Comparison of ENCODE assay signal across 1 cellular context in the genomic region with DNA sequence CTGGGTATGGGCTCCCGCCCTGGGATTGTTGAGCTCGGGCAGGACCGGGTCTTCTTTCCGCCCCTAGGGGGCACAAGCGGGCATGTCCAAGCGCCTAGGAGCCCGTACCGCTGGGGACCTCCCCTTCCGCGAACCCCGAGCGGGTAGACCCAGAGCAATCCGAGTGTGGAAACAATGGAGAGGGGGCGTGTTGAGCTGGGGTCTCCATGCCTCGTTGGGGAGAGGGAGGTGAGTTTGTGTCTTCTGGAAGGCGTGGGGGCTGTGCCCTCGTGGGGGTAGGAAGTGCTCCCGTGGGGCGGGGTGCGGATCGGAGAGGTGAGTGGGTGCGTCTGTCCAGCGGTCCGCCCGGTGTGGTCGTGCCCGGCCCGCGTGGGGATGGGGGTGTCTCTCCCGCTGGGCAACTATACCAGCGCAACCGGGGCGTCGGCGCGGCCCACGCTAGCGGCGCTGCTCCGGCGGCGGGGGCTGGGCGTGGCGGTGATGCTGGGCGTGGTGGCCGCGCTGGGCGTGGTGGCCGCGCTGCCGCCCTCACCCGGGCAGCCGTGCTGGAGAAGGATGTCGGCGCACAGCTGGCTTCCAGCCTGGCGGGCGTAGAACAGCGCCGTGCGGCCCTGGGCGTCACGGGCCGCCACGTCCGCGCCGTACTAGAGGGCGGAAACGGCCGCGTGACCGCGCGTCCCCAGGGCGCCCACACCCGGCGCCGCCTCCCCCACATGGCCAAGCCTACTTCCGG.
TF ChIP-seq lines count a peak whose summit lies in the region.

No MANE protein-coding gene starts in this region.

TF ChIP-seq in HepG2, 621 proteins besides CTCF, POLR2A, EP300 and RAD21 (continued from another document and continues in another):
- TF ChIP-seq, protein P1, sequence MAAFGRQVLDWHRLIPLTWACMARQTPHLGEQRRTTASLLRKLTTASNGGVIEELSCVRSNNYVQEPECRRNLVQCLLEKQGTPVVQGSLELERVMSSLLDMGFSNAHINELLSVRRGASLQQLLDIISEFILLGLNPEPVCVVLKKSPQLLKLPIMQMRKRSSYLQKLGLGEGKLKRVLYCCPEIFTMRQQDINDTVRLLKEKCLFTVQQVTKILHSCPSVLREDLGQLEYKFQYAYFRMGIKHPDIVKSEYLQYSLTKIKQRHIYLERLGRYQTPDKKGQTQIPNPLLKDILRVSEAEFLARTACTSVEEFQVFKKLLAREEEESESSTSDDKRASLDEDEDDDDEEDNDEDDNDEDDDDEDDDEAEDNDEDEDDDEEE (CRISPR knock-in tag; IDR thresholded peaks at IDR 0.05): 0 out of 2 replicates have a peak, but pooled peaks have one; percentile 6
- TF ChIP-seq, protein P2, sequence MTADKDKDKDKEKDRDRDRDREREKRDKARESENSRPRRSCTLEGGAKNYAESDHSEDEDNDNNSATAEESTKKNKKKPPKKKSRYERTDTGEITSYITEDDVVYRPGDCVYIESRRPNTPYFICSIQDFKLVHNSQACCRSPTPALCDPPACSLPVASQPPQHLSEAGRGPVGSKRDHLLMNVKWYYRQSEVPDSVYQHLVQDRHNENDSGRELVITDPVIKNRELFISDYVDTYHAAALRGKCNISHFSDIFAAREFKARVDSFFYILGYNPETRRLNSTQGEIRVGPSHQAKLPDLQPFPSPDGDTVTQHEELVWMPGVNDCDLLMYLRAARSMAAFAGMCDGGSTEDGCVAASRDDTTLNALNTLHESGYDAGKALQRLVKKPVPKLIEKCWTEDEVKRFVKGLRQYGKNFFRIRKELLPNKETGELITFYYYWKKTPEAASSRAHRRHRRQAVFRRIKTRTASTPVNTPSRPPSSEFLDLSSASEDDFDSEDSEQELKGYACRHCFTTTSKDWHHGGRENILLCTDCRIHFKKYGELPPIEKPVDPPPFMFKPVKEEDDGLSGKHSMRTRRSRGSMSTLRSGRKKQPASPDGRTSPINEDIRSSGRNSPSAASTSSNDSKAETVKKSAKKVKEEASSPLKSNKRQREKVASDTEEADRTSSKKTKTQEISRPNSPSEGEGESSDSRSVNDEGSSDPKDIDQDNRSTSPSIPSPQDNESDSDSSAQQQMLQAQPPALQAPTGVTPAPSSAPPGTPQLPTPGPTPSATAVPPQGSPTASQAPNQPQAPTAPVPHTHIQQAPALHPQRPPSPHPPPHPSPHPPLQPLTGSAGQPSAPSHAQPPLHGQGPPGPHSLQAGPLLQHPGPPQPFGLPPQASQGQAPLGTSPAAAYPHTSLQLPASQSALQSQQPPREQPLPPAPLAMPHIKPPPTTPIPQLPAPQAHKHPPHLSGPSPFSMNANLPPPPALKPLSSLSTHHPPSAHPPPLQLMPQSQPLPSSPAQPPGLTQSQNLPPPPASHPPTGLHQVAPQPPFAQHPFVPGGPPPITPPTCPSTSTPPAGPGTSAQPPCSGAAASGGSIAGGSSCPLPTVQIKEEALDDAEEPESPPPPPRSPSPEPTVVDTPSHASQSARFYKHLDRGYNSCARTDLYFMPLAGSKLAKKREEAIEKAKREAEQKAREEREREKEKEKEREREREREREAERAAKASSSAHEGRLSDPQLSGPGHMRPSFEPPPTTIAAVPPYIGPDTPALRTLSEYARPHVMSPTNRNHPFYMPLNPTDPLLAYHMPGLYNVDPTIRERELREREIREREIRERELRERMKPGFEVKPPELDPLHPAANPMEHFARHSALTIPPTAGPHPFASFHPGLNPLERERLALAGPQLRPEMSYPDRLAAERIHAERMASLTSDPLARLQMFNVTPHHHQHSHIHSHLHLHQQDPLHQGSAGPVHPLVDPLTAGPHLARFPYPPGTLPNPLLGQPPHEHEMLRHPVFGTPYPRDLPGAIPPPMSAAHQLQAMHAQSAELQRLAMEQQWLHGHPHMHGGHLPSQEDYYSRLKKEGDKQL (CRISPR knock-in tag; IDR thresholded peaks at IDR 0.05; ENCODE audit: low read depth): no peak
- no peak for TF ChIP-seq ZNF446 (CRISPR knock-in tag; IDR thresholded peaks at IDR 0.05)
- no peak for TF ChIP-seq HOXA3 (CRISPR knock-in tag; IDR thresholded peaks at IDR 0.05)
- peak; percentile 38; the same call in 1 of the 2 replicates for TF ChIP-seq ZFP90 (CRISPR knock-in tag; IDR thresholded peaks at IDR 0.05; ENCODE audit: borderline replicate concordance)
- TF ChIP-seq ZNF883 (CRISPR knock-in tag; IDR thresholded peaks at IDR 0.05; ENCODE audit: not compliant biosample characterization): no peak
- TF ChIP-seq MEF2D (CRISPR knock-in tag; IDR thresholded peaks at IDR 0.05): no peak
- TF ChIP-seq, protein P3, sequence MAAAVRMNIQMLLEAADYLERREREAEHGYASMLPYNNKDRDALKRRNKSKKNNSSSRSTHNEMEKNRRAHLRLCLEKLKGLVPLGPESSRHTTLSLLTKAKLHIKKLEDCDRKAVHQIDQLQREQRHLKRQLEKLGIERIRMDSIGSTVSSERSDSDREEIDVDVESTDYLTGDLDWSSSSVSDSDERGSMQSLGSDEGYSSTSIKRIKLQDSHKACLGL (CRISPR knock-in tag; IDR thresholded peaks at IDR 0.05): 0 out of 2 replicates have a peak, but pooled peaks have one; percentile 48
- TF ChIP-seq TOE1 (CRISPR knock-in tag; IDR thresholded peaks at IDR 0.05): no peak
- TF ChIP-seq, protein P4, sequence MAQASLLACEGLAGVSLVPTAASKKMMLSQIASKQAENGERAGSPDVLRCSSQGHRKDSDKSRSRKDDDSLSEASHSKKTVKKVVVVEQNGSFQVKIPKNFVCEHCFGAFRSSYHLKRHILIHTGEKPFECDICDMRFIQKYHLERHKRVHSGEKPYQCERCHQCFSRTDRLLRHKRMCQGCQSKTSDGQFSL (CRISPR knock-in tag; IDR thresholded peaks at IDR 0.05): no peak; the same call in 1 of the 2 replicates
- TF ChIP-seq ZNF432 (CRISPR knock-in tag; IDR thresholded peaks at IDR 0.05; ENCODE audit: borderline replicate concordance): no peak
- TF ChIP-seq ZNF569 (CRISPR knock-in tag; IDR thresholded peaks at IDR 0.05; ENCODE audit: borderline replicate concordance): no peak
- no peak for TF ChIP-seq ZNF10 (CRISPR knock-in tag; IDR thresholded peaks at IDR 0.05; ENCODE audit: borderline replicate concordance, low read depth)
- TF ChIP-seq SRSF9 (IDR thresholded peaks at IDR 0.05; ENCODE audit: borderline replicate concordance, insufficient read depth, low read depth, low read length, poor library complexity, severe bottlenecking): no peak
- TF ChIP-seq ZNF510 (CRISPR knock-in tag; IDR thresholded peaks at IDR 0.05; ENCODE audit: low read depth): no peak
- no peak for TF ChIP-seq ZNF549 (CRISPR knock-in tag; IDR thresholded peaks at IDR 0.05)
- no peak for TF ChIP-seq ISX (CRISPR knock-in tag; conservative IDR thresholded peaks at IDR 0.05)
- no peak for TF ChIP-seq NR1H2 (CRISPR knock-in tag; IDR thresholded peaks at IDR 0.05; ENCODE audit: borderline replicate concordance, low read depth)
- no peak for TF ChIP-seq ZNF577 (CRISPR knock-in tag; IDR thresholded peaks at IDR 0.05; ENCODE audit: borderline replicate concordance, low read depth)
- TF ChIP-seq, protein P5, sequence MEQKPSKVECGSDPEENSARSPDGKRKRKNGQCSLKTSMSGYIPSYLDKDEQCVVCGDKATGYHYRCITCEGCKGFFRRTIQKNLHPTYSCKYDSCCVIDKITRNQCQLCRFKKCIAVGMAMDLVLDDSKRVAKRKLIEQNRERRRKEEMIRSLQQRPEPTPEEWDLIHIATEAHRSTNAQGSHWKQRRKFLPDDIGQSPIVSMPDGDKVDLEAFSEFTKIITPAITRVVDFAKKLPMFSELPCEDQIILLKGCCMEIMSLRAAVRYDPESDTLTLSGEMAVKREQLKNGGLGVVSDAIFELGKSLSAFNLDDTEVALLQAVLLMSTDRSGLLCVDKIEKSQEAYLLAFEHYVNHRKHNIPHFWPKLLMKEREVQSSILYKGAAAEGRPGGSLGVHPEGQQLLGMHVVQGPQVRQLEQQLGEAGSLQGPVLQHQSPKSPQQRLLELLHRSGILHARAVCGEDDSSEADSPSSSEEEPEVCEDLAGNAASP (CRISPR knock-in tag; IDR thresholded peaks at IDR 0.05; ENCODE audit: borderline replicate concordance): no peak
- 0 out of 2 replicates have a peak, but pooled peaks have one; percentile 32 for TF ChIP-seq FOXO1 (CRISPR knock-in tag; IDR thresholded peaks at IDR 0.05)
- TF ChIP-seq, protein P6, sequence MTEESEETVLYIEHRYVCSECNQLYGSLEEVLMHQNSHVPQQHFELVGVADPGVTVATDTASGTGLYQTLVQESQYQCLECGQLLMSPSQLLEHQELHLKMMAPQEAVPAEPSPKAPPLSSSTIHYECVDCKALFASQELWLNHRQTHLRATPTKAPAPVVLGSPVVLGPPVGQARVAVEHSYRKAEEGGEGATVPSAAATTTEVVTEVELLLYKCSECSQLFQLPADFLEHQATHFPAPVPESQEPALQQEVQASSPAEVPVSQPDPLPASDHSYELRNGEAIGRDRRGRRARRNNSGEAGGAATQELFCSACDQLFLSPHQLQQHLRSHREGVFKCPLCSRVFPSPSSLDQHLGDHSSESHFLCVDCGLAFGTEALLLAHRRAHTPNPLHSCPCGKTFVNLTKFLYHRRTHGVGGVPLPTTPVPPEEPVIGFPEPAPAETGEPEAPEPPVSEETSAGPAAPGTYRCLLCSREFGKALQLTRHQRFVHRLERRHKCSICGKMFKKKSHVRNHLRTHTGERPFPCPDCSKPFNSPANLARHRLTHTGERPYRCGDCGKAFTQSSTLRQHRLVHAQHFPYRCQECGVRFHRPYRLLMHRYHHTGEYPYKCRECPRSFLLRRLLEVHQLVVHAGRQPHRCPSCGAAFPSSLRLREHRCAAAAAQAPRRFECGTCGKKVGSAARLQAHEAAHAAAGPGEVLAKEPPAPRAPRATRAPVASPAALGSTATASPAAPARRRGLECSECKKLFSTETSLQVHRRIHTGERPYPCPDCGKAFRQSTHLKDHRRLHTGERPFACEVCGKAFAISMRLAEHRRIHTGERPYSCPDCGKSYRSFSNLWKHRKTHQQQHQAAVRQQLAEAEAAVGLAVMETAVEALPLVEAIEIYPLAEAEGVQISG (CRISPR knock-in tag; IDR thresholded peaks at IDR 0.05): peak; percentile 61
- TF ChIP-seq, protein P7, sequence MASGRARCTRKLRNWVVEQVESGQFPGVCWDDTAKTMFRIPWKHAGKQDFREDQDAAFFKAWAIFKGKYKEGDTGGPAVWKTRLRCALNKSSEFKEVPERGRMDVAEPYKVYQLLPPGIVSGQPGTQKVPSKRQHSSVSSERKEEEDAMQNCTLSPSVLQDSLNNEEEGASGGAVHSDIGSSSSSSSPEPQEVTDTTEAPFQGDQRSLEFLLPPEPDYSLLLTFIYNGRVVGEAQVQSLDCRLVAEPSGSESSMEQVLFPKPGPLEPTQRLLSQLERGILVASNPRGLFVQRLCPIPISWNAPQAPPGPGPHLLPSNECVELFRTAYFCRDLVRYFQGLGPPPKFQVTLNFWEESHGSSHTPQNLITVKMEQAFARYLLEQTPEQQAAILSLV (CRISPR knock-in tag; IDR thresholded peaks at IDR 0.05; ENCODE audit: borderline replicate concordance): peak; percentile 64; the same call in 1 of the 2 replicates
- no peak for TF ChIP-seq NFYB (CRISPR knock-in tag; IDR thresholded peaks at IDR 0.05)
- TF ChIP-seq ZFX (CRISPR knock-in tag; IDR thresholded peaks at IDR 0.05; ENCODE audit: low read depth): peak; percentile 36; the same call in 1 of the 2 replicates
- peak; percentile 42; the same call in 1 of the 2 replicates for TF ChIP-seq HDAC1 (CRISPR knock-in tag; IDR thresholded peaks at IDR 0.05)
- TF ChIP-seq KLF16 (CRISPR knock-in tag; IDR thresholded peaks at IDR 0.05): no peak
- TF ChIP-seq, protein P8, sequence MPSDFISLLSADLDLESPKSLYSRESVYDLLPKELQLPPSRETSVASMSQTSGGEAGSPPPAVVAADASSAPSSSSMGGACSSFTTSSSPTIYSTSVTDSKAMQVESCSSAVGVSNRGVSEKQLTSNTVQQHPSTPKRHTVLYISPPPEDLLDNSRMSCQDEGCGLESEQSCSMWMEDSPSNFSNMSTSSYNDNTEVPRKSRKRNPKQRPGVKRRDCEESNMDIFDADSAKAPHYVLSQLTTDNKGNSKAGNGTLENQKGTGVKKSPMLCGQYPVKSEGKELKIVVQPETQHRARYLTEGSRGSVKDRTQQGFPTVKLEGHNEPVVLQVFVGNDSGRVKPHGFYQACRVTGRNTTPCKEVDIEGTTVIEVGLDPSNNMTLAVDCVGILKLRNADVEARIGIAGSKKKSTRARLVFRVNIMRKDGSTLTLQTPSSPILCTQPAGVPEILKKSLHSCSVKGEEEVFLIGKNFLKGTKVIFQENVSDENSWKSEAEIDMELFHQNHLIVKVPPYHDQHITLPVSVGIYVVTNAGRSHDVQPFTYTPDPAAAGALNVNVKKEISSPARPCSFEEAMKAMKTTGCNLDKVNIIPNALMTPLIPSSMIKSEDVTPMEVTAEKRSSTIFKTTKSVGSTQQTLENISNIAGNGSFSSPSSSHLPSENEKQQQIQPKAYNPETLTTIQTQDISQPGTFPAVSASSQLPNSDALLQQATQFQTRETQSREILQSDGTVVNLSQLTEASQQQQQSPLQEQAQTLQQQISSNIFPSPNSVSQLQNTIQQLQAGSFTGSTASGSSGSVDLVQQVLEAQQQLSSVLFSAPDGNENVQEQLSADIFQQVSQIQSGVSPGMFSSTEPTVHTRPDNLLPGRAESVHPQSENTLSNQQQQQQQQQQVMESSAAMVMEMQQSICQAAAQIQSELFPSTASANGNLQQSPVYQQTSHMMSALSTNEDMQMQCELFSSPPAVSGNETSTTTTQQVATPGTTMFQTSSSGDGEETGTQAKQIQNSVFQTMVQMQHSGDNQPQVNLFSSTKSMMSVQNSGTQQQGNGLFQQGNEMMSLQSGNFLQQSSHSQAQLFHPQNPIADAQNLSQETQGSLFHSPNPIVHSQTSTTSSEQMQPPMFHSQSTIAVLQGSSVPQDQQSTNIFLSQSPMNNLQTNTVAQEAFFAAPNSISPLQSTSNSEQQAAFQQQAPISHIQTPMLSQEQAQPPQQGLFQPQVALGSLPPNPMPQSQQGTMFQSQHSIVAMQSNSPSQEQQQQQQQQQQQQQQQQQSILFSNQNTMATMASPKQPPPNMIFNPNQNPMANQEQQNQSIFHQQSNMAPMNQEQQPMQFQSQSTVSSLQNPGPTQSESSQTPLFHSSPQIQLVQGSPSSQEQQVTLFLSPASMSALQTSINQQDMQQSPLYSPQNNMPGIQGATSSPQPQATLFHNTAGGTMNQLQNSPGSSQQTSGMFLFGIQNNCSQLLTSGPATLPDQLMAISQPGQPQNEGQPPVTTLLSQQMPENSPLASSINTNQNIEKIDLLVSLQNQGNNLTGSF (CRISPR knock-in tag; IDR thresholded peaks at IDR 0.05): no peak
- no peak for TF ChIP-seq SNRNP70 (IDR thresholded peaks at IDR 0.05; ENCODE audit: low read depth, low read length)
- 0 out of 2 replicates have a peak, but pooled peaks have one; percentile 9 for TF ChIP-seq ETV5 (CRISPR knock-in tag; IDR thresholded peaks at IDR 0.05; ENCODE audit: borderline replicate concordance)
- TF ChIP-seq GTF3A (CRISPR knock-in tag; conservative IDR thresholded peaks at IDR 0.05): 0 out of 2 replicates have a peak, but pooled peaks have one; percentile 57
- TF ChIP-seq ZNF337 (CRISPR knock-in tag; IDR thresholded peaks at IDR 0.05; ENCODE audit: borderline replicate concordance, low read depth): no peak
- TF ChIP-seq ZNF761 (CRISPR knock-in tag; conservative IDR thresholded peaks at IDR 0.05): no peak
- TF ChIP-seq ZNF773 (CRISPR knock-in tag; IDR thresholded peaks at IDR 0.05; ENCODE audit: borderline replicate concordance): no peak
- no peak for TF ChIP-seq JUNB (CRISPR knock-in tag; IDR thresholded peaks at IDR 0.05; ENCODE audit: borderline replicate concordance)
- no peak for TF ChIP-seq ZSCAN12 (CRISPR knock-in tag; IDR thresholded peaks at IDR 0.05)
- TF ChIP-seq ZNF660 (CRISPR knock-in tag; IDR thresholded peaks at IDR 0.05; ENCODE audit: borderline replicate concordance, low read depth): no peak
- TF ChIP-seq ZSCAN30 (CRISPR knock-in tag; IDR thresholded peaks at IDR 0.05): no peak
